1 cellular context compared by ENCODE assay signal in genomic region chr15:55348281-55348778, GRCh38.
TF ChIP-seq lines count a peak whose summit lies in the region.

No MANE protein-coding gene starts in this region.

TF ChIP-seq in K562, 482 proteins besides CTCF, POLR2A, EP300 and RAD21:
- TF ChIP-seq FOXA3 (CRISPR knock-in tag; conservative IDR thresholded peaks at IDR 0.05 in 1 of 2, IDR thresholded peaks at IDR 0.05 in 1 of 2), result no peak
- TF ChIP-seq ZFP30 (CRISPR knock-in tag; IDR thresholded peaks at IDR 0.05; ENCODE audit: borderline replicate concordance), result no peak
- no peak for TF ChIP-seq ZSCAN32 (CRISPR knock-in tag; IDR thresholded peaks at IDR 0.05)
- no peak for TF ChIP-seq ZNF639 (CRISPR knock-in tag; conservative IDR thresholded peaks at IDR 0.05 in 1 of 2, IDR thresholded peaks at IDR 0.05 in 1 of 2)
- TF ChIP-seq ELK1 (CRISPR knock-in tag; IDR thresholded peaks at IDR 0.05), result no peak
- TF ChIP-seq YY1 (IDR thresholded peaks at IDR 0.05; ENCODE audit: borderline replicate concordance in 1 of 3, control insufficient read depth in 1 of 3, extremely low read depth in 1 of 3, insufficient read depth in 3 of 3, insufficient read length in 1 of 3, insufficient replicate concordance in 2 of 3, low read depth in 1 of 3, low read length in 2 of 3), result no peak
- peak; percentile 5; the same call in 1 of the 2 replicates for TF ChIP-seq POLR2G (IDR thresholded peaks at IDR 0.05; ENCODE audit: low read depth, low read length)
- TF ChIP-seq PRDM10 (IDR thresholded peaks at IDR 0.05; ENCODE audit: partially characterized antibody), result peak; percentile 84
